ENCODE assay signal across 37 cellular contexts in genomic region chr12:9899209-9899608, GRCh38. TPM values are rescaled to one million over a fixed set of nuclear protein-coding genes. Genes with fewer than 3 reads are reported as not detected.
"Had no signal": no experiment of that assay in that cellular context is flagged by ENCODE, and none has a peak within 500 bp of the region (broad histone marks: within the 10 kb centered on the region; RNA-seq: fewer than 3 reads in every experiment).

No MANE protein-coding gene starts in this region.

- H3K4me3 Mint-ChIP-seq: immature natural killer cell; mesothelial cell of epicardium; naive B cell; natural killer cell; nephron progenitor cell; stimulated activated memory B cell treated with anti-CD40 and anti-IgM and Interleukin-4, amounts not matched to agents 10 μg/mL and 1 μg/mL and 100 μg/mL, for 72 hours; stimulated activated naive CD8-positive, alpha-beta T cell treated with anti-CD3 and anti-CD28 coated beads, Interleukin-15, amount 100 ng/mL, for 72 hours; type B pancreatic cell had no signal

- H3K36me3 Mint-ChIP-seq: mesothelial cell of epicardium; stimulated activated memory B cell treated with anti-CD40 and anti-IgM and Interleukin-4, amounts not matched to agents 10 μg/mL and 1 μg/mL and 100 μg/mL, for 72 hours had no signal

- H3K27me3 ChIP-seq: hepatocyte, left lung, ovary, right atrium auricular region, right lobe of liver, tibial nerve, vagina had no signal

- H3K4me1 Mint-ChIP-seq: immature natural killer cell, mesothelial cell of epicardium, naive B cell had no signal

- DNase-seq: immature natural killer cell; kidney; left colon; left lung; lower lobe of right lung; mammary epithelial cell; mesendoderm; naive B cell; natural killer cell; nephron progenitor cell; ovary; right lobe of liver; stimulated activated CD4-positive, alpha-beta T cell treated with anti-CD3 and anti-CD28 coated beads, Interleukin-1b, Interleukin-23, amount 100 ng/mL, for 48 hours; stimulated activated CD4-positive, alpha-beta T cell treated with anti-CD3 and anti-CD28 coated beads, Interleukin-2, amount 100 ng/mL, for 48 hours; stimulated activated CD4-positive, alpha-beta T cell treated with anti-CD3 and anti-CD28 coated beads, Interleukin-4, amount 100 ng/mL, for 4 hours; stimulated activated CD8-positive, alpha-beta memory T cell treated with anti-CD3 and anti-CD28 coated beads, Interleukin-4, amount 100 ng/mL, for 48 hours; stimulated activated naive CD4-positive, alpha-beta T cell treated with Interleukin-2 at 50 U/mL for 16 hours; stimulated activated naive CD8-positive, alpha-beta T cell treated with anti-CD3 and anti-CD28 coated beads, Interleukin-15, amount 100 ng/mL, for 72 hours; substantia nigra had no signal

- FAIRE-seq: islet of Langerhans, kidney had no signal

- H3K27ac Mint-ChIP-seq: immature natural killer cell; mesothelial cell of epicardium; naive B cell; natural killer cell; nephron progenitor cell; progenitor cell of endocrine pancreas; stimulated activated memory B cell treated with anti-CD40 and anti-IgM and Interleukin-4, amounts not matched to agents 10 μg/mL and 1 μg/mL and 100 μg/mL, for 72 hours; stimulated activated naive CD8-positive, alpha-beta T cell treated with anti-CD3 and anti-CD28 coated beads, Interleukin-15, amount 100 ng/mL, for 72 hours; type B pancreatic cell had no signal

- H3K79me2 ChIP-seq: hepatocyte had no signal

- H3K4me1 ChIP-seq: left lung, lower lobe of right lung, right atrium auricular region, tibial nerve, vagina had no signal

- H3K36me3 ChIP-seq: left lung, lower lobe of right lung, ovary, right atrium auricular region, right lobe of liver, tibial nerve, vagina had no signal

- H3K9me3 ChIP-seq: ovary had no signal

- H3K4me3 ChIP-seq: hepatocyte, left lung, lower lobe of right lung, ovary, right atrium auricular region, right lobe of liver, smooth muscle cell, tibial nerve, vagina had no signal

- H3K27ac ChIP-seq: hepatocyte, left lung, lower lobe of right lung, ovary, right atrium auricular region, right lobe of liver, tibial nerve, vagina had no signal

- H2AFZ ChIP-seq: hepatocyte had no signal

- H3K27me3 Mint-ChIP-seq: stimulated activated naive CD8-positive, alpha-beta T cell treated with anti-CD3 and anti-CD28 coated beads, Interleukin-15, amount 100 ng/mL, for 72 hours had no signal

- H3K4me2 ChIP-seq: hepatocyte, smooth muscle cell had no signal

- ATAC-seq: left colon; left lung; lower lobe of right lung; natural killer cell; stimulated activated memory B cell treated with anti-CD40 and anti-IgM and Interleukin-4, amounts not matched to agents 10 μg/mL and 1 μg/mL and 100 μg/mL, for 72 hours; stimulated activated naive CD8-positive, alpha-beta T cell treated with anti-CD3 and anti-CD28 coated beads, Interleukin-15, amount 100 ng/mL, for 72 hours had no signal

RNA-seq across cellular contexts. Expression of gene KLRF2, which starts 17.9 kb away (rescaled TPM):
- total RNA-seq: hepatocyte, kidney, left colon, left lung, liver, lower lobe of right lung, mammary epithelial cell, mesothelial cell of epicardium, mononuclear cell, natural killer cell, omental fat pad, ovary, progenitor cell of endocrine pancreas, pulmonary artery endothelial cell, renal cortical epithelial cell, right atrium auricular region, right lobe of liver, skeletal muscle tissue, smooth muscle cell, temporal lobe, tibial nerve, ureter, vagina had no signal
- polyA plus RNA-seq: hepatocyte, liver, mammary epithelial cell, ovary, smooth muscle cell had no signal

RNA-seq across cellular contexts. Expression of gene CLEC2B, which starts 30.1 kb away (rescaled TPM):
- total RNA-seq: mesothelial cell of epicardium, progenitor cell of endocrine pancreas had no signal

RNA-seq across cellular contexts. Expression of gene CLEC2A, which starts 33.0 kb away (rescaled TPM):
- total RNA-seq: hepatocyte, kidney, left colon, left lung, liver, lower lobe of right lung, mammary epithelial cell, mononuclear cell, natural killer cell, omental fat pad, ovary, progenitor cell of endocrine pancreas, pulmonary artery endothelial cell, renal cortical epithelial cell, right atrium auricular region, right lobe of liver, skeletal muscle tissue, smooth muscle cell, tibial nerve, ureter, vagina had no signal
- polyA plus RNA-seq: hepatocyte, immature natural killer cell, liver, mammary epithelial cell, ovary had no signal
